7 cellular contexts compared by ENCODE assay signal in the genomic region with DNA sequence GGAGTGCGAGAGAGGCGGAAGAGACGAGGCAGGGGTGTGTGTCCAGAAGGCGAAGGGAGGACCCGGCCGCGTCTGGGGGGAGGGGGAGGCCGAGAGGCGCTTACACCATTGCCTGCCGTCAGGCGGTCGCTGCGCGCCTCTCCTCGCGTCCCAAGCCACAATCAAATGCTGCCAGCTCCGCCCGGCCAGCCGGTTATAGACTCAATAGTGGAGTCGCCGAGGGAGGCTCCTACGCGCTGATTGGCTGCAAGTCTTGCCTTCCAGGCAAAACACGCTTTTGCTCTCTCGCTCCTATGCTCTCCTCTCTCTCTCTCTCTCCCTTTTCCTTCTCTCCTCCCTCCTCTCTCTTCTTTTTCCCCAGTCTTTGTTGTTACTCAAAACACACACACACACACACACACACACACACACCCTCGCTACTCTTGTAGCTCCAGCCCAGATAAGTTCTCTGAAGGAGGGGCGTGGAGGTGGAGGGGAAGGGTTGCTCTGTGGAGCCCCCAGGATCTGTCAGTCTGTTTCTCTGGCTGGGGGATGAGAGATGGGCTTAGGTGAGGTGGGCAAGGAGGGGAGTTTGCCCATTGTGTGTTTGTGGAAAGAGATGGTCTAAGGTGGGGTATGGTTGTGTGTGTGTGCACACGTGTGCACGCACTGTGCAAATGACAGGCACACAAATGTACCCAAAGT. TPM values are rescaled to one million over a fixed set of nuclear protein-coding genes. Genes with fewer than 3 reads are reported as not detected.
DNase-seq lines count a peak whose midpoint lies in the region; ATAC-seq and TF ChIP-seq lines count a peak whose summit lies in the region.

Gene DLX3 (minus strand): TSS at position 170 of the 684 bp plus-strand sequence. CDS start 226 bp downstream, outside the sequence.

- no peaks in the 10 kb centered on the region for H3K9me3 Mint-ChIP-seq in nephron progenitor cell

- peaks cover 59% of the 10 kb centered on the region for H3K27me3 ChIP-seq in fibroblast of lung (ENCODE audit: control insufficient read depth, insufficient read depth, low read length)

- H3K27ac Mint-ChIP-seq in nephron progenitor cell, result no peak within 1 kb of the TSS

- peak within 1 kb of the TSS; percentile 82 for H3K4me3 Mint-ChIP-seq in nephron progenitor cell

- H3K36me3 ChIP-seq in fibroblast of lung (ENCODE audit: control insufficient read depth, insufficient read depth, low read length), result no peaks in the 10 kb centered on the region

- DNase-seq in ELF-1 (ENCODE audit: low read depth, low spot score) (peak; percentile 96), NCI-H1092 treated with DMSO at 0.1 percent for 48 hours (lab: John Stamatoyannopoulos, UW) (peak; percentile 16), fibroblast of lung (ENCODE audit: low read depth in 2 of 2) (peak; percentile 59 to 68), nephron progenitor cell (peak; percentile 81), medulla oblongata (ENCODE audit: extremely low spot score) (no peak)
- peak; percentile 59 for DNase-seq in activated CD4-positive, alpha-beta T cell treated with anti-CD3 and anti-CD28 coated beads for 48 hours

- no peak for ATAC-seq in HG02610 (IDR thresholded peaks at IDR 0.05; ENCODE audit: unreplicated experiment)

- H3K4me1 Mint-ChIP-seq in nephron progenitor cell, result peaks cover 34% of the 10 kb centered on the region

- no peak for TF ChIP-seq CTCF in fibroblast of lung (conservative IDR thresholded peaks at IDR 0.05 in 1 of 2, IDR thresholded peaks at IDR 0.05 in 1 of 2; ENCODE audit: low read depth in 1 of 2, low read length in 2 of 2)
- no peak for TF ChIP-seq CTCF in nephron progenitor cell (IDR thresholded peaks at IDR 0.05)

- H3K4me1 ChIP-seq in fibroblast of lung (ENCODE audit: control insufficient read depth, extremely low read depth, insufficient read depth, low read length), result no peaks in the 10 kb centered on the region

- H3K4me3 ChIP-seq in fibroblast of lung (replicated peaks in 1 of 4; ENCODE audit: control extremely low read depth in 1 of 4, insufficient read depth in 1 of 4, low read depth in 3 of 4, low read length in 4 of 4), result peak within 1 kb of the TSS in 1 of 4 experiments; percentile 10

- H3K27me3 Mint-ChIP-seq in nephron progenitor cell (ENCODE audit: low read depth, poor library complexity), result peaks cover 96% of the 10 kb centered on the region

- no peak within 1 kb of the TSS for H3K9ac ChIP-seq in fibroblast of lung (ENCODE audit: insufficient read depth, low read length)

- no peaks in the 10 kb centered on the region for H3K79me2 ChIP-seq in fibroblast of lung (ENCODE audit: control insufficient read depth, insufficient read depth, low read length)

- H3K4me2 ChIP-seq in fibroblast of lung (ENCODE audit: extremely low read depth, insufficient read depth, low read length), result peak within 1 kb of the TSS; percentile 62

- no peaks in the 10 kb centered on the region for H3K9me3 ChIP-seq in fibroblast of lung (ENCODE audit: control insufficient read depth, insufficient read depth, low read depth, low read length)

- H2AFZ ChIP-seq in fibroblast of lung (ENCODE audit: low read length), result no peak within 1 kb of the TSS

- H3K36me3 Mint-ChIP-seq in nephron progenitor cell (ENCODE audit: low read depth), result no peaks in the 10 kb centered on the region

- no peaks in the 10 kb centered on the region for H4K20me1 ChIP-seq in fibroblast of lung (ENCODE audit: control insufficient read depth, extremely low read depth, insufficient read depth, low read length)

- no peak within 1 kb of the TSS for H3K27ac ChIP-seq in fibroblast of lung (ENCODE audit: insufficient read depth, low read length)

RNA-seq across cellular contexts. Expression of gene DLX3, which starts in this region (rescaled TPM):
- not detected in 2 replicates for total RNA-seq in fibroblast of lung
- polyA plus RNA-seq in fibroblast of lung, result not detected in 2 replicates
- not detected in 2 replicates for polyA plus RNA-seq in fibroblast of lung (2012)
- polyA minus RNA-seq in fibroblast of lung (ENCODE audit: low replicate concordance), result not detected in 2 replicates

Comparison
In these comparisons a context has a peak if more than half of its experiments do, and no peak if none do; other contexts are left out.
1. Peak in DNase-seq and H3K4me2 ChIP-seq in fibroblast of lung; RNA of the gene not detected or under 1 TPM.